Comparison of ENCODE assay signal across 17 cellular contexts in genomic region chrX:39675619-39676018, GRCh38.
DNase-seq lines count a peak whose midpoint lies in the region; ATAC-seq and TF ChIP-seq lines count a peak whose summit lies in the region.
"Had no signal": no experiment of that assay in that cellular context is flagged by ENCODE, and none has a peak within 500 bp of the region (broad histone marks: within the 10 kb centered on the region; RNA-seq: fewer than 3 reads in every experiment).

No MANE protein-coding gene starts in this region.

- peak; percentile 20 for DNase-seq in DMS 273 treated with DMSO at 0.1 percent for 48 hours (lab: John Stamatoyannopoulos, UW)
- peak; percentile 7 for DNase-seq in amniotic epithelial cell (ENCODE audit: low read depth)
- DNase-seq in heart left ventricle = peak in 4 of 5 donors; percentile 69 to 88 (median 78)
- DNase-seq in skeletal muscle cell (ENCODE audit: low read depth) = peak; percentile 25
- no peak for DNase-seq in kidney glomerular epithelial cell (lab: John Stamatoyannopoulos, UW)
- DNase-seq in NCI-H510A (lab: John Stamatoyannopoulos, UW) = no peak
- DNase-seq in retina = no peak
- DNase-seq: activated CD4-positive, alpha-beta T cell treated with anti-CD3 and anti-CD28 coated beads, Interleukin-2, amount 10 ng/mL, durations not matched to agents 24 days and 14 days; activated T-cell treated with anti-CD3 and anti-CD28 coated beads for 4 hours; effector memory CD8-positive, alpha-beta T cell; midbrain; NCI-H1436; SJCRH30; small intestine had no signal

- H3K4me3 ChIP-seq in heart left ventricle = no peak overlapping the region
- H3K4me3 ChIP-seq in skeletal muscle cell (ENCODE audit: low read depth, low read length) = no peak overlapping the region
- H3K4me3 ChIP-seq: cardiac muscle cell, SJCRH30 had no signal

- H3K36me3 ChIP-seq in heart left ventricle = no peaks in the 10 kb centered on the region
- H3K36me3 ChIP-seq: cardiac muscle cell, neutrophil, SJCRH30 had no signal

- H3K4me1 ChIP-seq in heart left ventricle = peaks cover 0 to 11% (median 0%) of the 10 kb centered on the region in 12 donors
- H3K4me1 ChIP-seq: SJCRH30 had no signal

- no peaks in the 10 kb centered on the region for H3K9me3 ChIP-seq in heart left ventricle
- H3K9me3 ChIP-seq: neutrophil, SJCRH30 had no signal

- 36 to 56% (median 42%) methylated on average over 2 of the region's 2 CpGs for WGBS in heart left ventricle, 4 donors

- ATAC-seq in heart left ventricle (peak; percentile 26 to 79 (median 66)), GM21723 (IDR thresholded peaks at IDR 0.05; ENCODE audit: unreplicated experiment) (no peak)
- ATAC-seq: effector memory CD8-positive, alpha-beta T cell had no signal

- no peak for TF ChIP-seq CTCF in heart left ventricle (IDR thresholded peaks at IDR 0.05)

- intact Hi-C loops in heart left ventricle (cut with DNase I) = no loop called here

- TF ChIP-seq POLR2A in heart left ventricle (IDR thresholded peaks at IDR 0.05) = no peak

- H3K27me3 ChIP-seq in heart left ventricle = peaks cover 0 to 6% (median 0%) of the 10 kb centered on the region in 9 donors
- H3K27me3 ChIP-seq: cardiac muscle cell, neutrophil, SJCRH30 had no signal

- H3K27ac ChIP-seq in heart left ventricle = peak overlapping the region in 1 of 12 donors; percentile 26
- H3K27ac ChIP-seq: cardiac muscle cell, neutrophil, SJCRH30 had no signal

Comparison
In these comparisons a context has a peak if more than half of its experiments do, and no peak if none do; other contexts are left out.
1. DNase-seq: peak in DMS 273 treated with DMSO at 0.1 percent for 48 hours (single experiment), amniotic epithelial cell (single experiment), heart left ventricle (4 of 5) and skeletal muscle cell (single experiment); none in kidney glomerular epithelial cell (single experiment), NCI-H510A (single experiment) and retina (single experiment).